ENCODE assay signal across 10 cellular contexts in the genomic region with DNA sequence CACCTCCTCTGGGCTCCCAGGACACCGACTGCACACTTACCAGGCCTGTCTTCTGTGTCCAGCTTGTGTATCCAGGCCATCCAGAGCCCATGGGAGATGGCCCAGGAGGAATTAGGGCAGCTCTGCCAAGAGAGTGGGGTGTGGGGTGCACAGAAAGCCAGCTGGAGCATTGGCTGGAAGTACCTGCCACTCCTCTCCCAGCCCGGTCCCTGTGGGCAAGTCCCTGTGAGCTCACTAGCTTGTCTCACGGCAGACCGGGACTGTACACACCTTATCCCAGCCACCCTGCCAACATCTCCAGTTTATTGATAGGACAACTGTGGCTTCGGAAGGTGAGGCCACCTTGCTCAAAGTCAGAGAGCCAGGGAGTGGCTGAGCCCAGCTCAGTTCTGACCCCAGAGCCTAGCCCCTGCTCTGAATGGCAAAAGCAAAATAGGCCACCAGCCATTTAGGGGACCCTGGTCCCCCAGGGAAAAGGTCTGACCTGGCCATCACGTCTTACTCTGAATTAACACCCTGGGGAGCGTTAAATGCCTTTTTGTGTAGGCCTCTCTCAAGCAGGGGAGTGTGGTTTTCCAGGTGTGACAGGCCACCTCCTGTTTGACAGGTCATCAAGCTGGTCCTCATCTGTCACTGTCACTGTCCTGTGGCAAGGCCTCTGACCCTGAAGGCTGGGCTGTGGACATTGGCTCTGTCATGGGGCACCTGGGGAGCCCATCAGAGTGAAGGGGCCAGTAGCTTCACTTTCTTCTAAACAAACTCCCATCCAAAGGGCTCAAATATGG. TPM values are rescaled to one million over a fixed set of nuclear protein-coding genes. Genes with fewer than 3 reads are reported as not detected.
DNase-seq lines count a peak whose midpoint lies in the region; ATAC-seq and TF ChIP-seq lines count a peak whose summit lies in the region.
"Had no signal": no experiment of that assay in that cellular context is flagged by ENCODE, and none has a peak within 500 bp of the region (broad histone marks: within the 10 kb centered on the region; RNA-seq: fewer than 3 reads in every experiment).

No MANE protein-coding gene starts in this region.

- TF ChIP-seq POLR2A in body of pancreas (IDR thresholded peaks at IDR 0.05) = peak in 2 of 3 donors; percentile 60 to 64

- DNase-seq in Ammon's horn (ENCODE audit: low spot score) (peak; percentile 63), body of pancreas (peak; percentile 90 to 96 (median 95)), right atrium auricular region (ENCODE audit: low spot score) (peak; percentile 67), NCI-H1105 treated with DMSO at 0.1 percent for 48 hours (lab: John Stamatoyannopoulos, UW) (no peak)
- DNase-seq in activated naive CD8-positive, alpha-beta T cell treated with anti-CD3 and anti-CD28 coated beads, Interleukin-2, amount 50 U/mL, for 24 hours = no peak
- no peak for DNase-seq in activated effector memory CD4-positive, alpha-beta T cell treated with Interleukin-2 at 50 U/mL for 16 hours

- no peaks in the 10 kb centered on the region for H3K4me1 Mint-ChIP-seq in activated naive CD8-positive, alpha-beta T cell treated with anti-CD3 and anti-CD28 coated beads, Interleukin-2, amount 50 U/mL, for 24 hours

- H3K4me3 Mint-ChIP-seq in activated naive CD8-positive, alpha-beta T cell treated with anti-CD3 and anti-CD28 coated beads, Interleukin-2, amount 50 U/mL, for 24 hours = no peak overlapping the region
- H3K4me3 Mint-ChIP-seq: neural crest cell had no signal

- H3K4me3 ChIP-seq in body of pancreas (no peak overlapping the region), right atrium auricular region (no peak overlapping the region), rectal smooth muscle tissue (ENCODE audit: low read length) (no peak overlapping the region)
- H3K4me3 ChIP-seq: BLaER1 treated with 17β-estradiol and CSF1 and Interleukin-3, amounts not matched to agents 10 nM and 100 nM had no signal

- H3K27me3 Mint-ChIP-seq in activated naive CD8-positive, alpha-beta T cell treated with anti-CD3 and anti-CD28 coated beads, Interleukin-2, amount 50 U/mL, for 24 hours = no peaks in the 10 kb centered on the region

- H3K27ac Mint-ChIP-seq in activated naive CD8-positive, alpha-beta T cell treated with anti-CD3 and anti-CD28 coated beads, Interleukin-2, amount 50 U/mL, for 24 hours = no peak overlapping the region

- H3K36me3 Mint-ChIP-seq in activated naive CD8-positive, alpha-beta T cell treated with anti-CD3 and anti-CD28 coated beads, Interleukin-2, amount 50 U/mL, for 24 hours (ENCODE audit: low read depth) = no peaks in the 10 kb centered on the region

- no peaks in the 10 kb centered on the region for H3K9me3 ChIP-seq in body of pancreas
- no peaks in the 10 kb centered on the region for H3K9me3 ChIP-seq in right atrium auricular region
- H3K9me3 ChIP-seq: BLaER1 treated with 17β-estradiol and CSF1 and Interleukin-3, amounts not matched to agents 10 nM and 100 nM had no signal

- TF ChIP-seq CTCF in body of pancreas (IDR thresholded peaks at IDR 0.05) (no peak), right atrium auricular region (IDR thresholded peaks at IDR 0.05) (no peak)

- 20 to 28% methylated on average over 2 to 7 of the region's 7 CpGs for WGBS in body of pancreas, 2 donors

- intact Hi-C loops in body of pancreas (cut with DNase I) = no loop called here

- H3K9me3 Mint-ChIP-seq in activated naive CD8-positive, alpha-beta T cell treated with anti-CD3 and anti-CD28 coated beads, Interleukin-2, amount 50 U/mL, for 24 hours = no peaks in the 10 kb centered on the region
- H3K9me3 Mint-ChIP-seq: neural crest cell had no signal

- no peak overlapping the region for H3K9ac ChIP-seq in rectal smooth muscle tissue (ENCODE audit: low read length)

- H3K36me3 ChIP-seq in body of pancreas (replicated peaks in 1 of 2; ENCODE audit: insufficient read depth in 1 of 2, low read depth in 2 of 2) (no peaks in the 10 kb centered on the region), right atrium auricular region (no peaks in the 10 kb centered on the region), rectal smooth muscle tissue (ENCODE audit: control insufficient read depth, insufficient read depth, low read length) (no peaks in the 10 kb centered on the region)

- H3K27ac ChIP-seq in body of pancreas (peak overlapping the region; percentile 71 to 91 (median 90)), right atrium auricular region (peak overlapping the region; percentile 70 to 81), rectal smooth muscle tissue (ENCODE audit: low read depth, low read length) (peak overlapping the region; percentile 38)

- ATAC-seq in body of pancreas = peak; percentile 87
- ATAC-seq in activated naive CD8-positive, alpha-beta T cell treated with anti-CD3 and anti-CD28 coated beads, Interleukin-2, amount 50 U/mL, for 24 hours = no peak
- ATAC-seq in HG03432 (IDR thresholded peaks at IDR 0.05; ENCODE audit: unreplicated experiment) = no peak

- H3K27me3 ChIP-seq in body of pancreas (no peaks in the 10 kb centered on the region), right atrium auricular region (no peaks in the 10 kb centered on the region), rectal smooth muscle tissue (ENCODE audit: control insufficient read depth, insufficient read depth, low read length) (no peaks in the 10 kb centered on the region)
- H3K27me3 ChIP-seq: BLaER1 treated with 17β-estradiol and CSF1 and Interleukin-3, amounts not matched to agents 10 nM and 100 nM had no signal

- H3K4me1 ChIP-seq in body of pancreas = peaks cover 91% of the 10 kb centered on the region
- H3K4me1 ChIP-seq in right atrium auricular region = peaks cover 0 to 51% of the 10 kb centered on the region in 2 donors
- peaks cover 4% of the 10 kb centered on the region for H3K4me1 ChIP-seq in rectal smooth muscle tissue (ENCODE audit: control insufficient read depth, insufficient read depth, low read length)

RNA-seq across cellular contexts. Expression of a gene that starts 15.1 kb away (rescaled TPM):
- total RNA-seq in body of pancreas = 10 to 100 TPM; 21.0 to 27.4 TPM
- total RNA-seq in right atrium auricular region = 100 to 1,000 TPM; 125 to 137 TPM

RNA-seq across cellular contexts. Expression of a gene that starts 15.4 kb away (rescaled TPM):
- total RNA-seq in body of pancreas (1 to 10 TPM; 9.1 to 9.9 TPM), right atrium auricular region (10 to 100 TPM; 17.0 to 22.9 TPM)

RNA-seq across cellular contexts. Expression of a gene that starts 55.8 kb away (rescaled TPM):
- total RNA-seq in body of pancreas (10 to 100 TPM; 34.3 to 42.0 TPM), right atrium auricular region (10 to 100 TPM; 24.3 to 37.5 TPM)

Comparison
In these comparisons a context has a peak if more than half of its experiments do, and no peak if none do; other contexts are left out.
1. DNase-seq: peak in Ammon's horn (single experiment), body of pancreas (4 of 4) and right atrium auricular region (single experiment); none in NCI-H1105 treated with DMSO at 0.1 percent for 48 hours (single experiment), activated naive CD8-positive, alpha-beta T cell treated with anti-CD3 and anti-CD28 coated beads, Interleukin-2, amount 50 U/mL, for 24 hours (single experiment) and activated effector memory CD4-positive, alpha-beta T cell treated with Interleukin-2 at 50 U/mL for 16 hours (single experiment).
2. H3K27ac ChIP-seq: peak in every context shown above with its lines; median percentile 90 in body of pancreas; 76 in right atrium auricular region; 38 in rectal smooth muscle tissue.
3. RNA of a gene that starts 15.1 kb away (total RNA-seq): 125 to 137 TPM in right atrium auricular region; 21.0 to 27.4 TPM in body of pancreas; every median in the first group is over 4 times any median in the second.